ENCODE assay signal across 8 cellular contexts in the genomic region with DNA sequence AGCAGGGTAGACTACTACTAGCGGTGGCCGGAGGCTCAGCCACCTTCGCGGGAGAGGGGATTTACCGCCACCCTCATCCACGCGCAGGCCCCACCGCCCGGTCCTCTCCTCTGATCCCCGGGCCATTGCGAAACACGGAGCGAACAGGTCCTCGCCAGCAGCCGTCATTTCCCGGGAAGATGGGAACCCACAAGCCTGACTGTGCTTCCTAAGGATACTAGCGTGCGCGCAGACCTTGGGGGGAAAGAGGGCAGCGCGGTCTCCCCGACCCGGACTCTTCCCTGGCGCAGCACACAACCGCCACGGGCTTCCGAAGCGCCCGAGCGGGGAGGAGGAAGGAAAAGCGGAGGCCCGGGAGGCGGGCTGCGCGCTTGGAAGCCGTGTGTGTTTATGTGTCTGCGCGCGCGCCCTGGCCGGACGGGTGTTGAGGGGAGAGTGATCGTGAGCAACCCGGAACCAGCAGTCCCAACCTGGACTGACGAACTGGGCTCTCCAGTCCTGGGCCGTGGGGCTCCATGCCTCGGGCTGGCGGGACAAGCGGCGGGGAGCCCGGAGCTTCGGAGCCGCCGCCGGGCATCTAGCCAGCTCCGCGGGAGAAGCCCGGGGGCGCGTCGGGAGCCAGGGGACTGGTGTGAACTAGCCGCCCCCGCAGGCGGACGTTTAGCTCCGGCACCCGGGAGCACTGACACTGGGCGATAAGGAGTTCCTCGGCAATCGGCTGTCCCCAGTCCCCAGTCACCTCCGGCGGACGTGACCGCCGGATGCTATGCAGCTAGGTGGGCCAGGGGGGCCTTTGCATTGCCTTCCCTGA.
A peak's percentile ranks its signal among the peaks of the same experiment; 100 is the strongest.
DNase-seq lines count a peak whose midpoint lies in the region; ATAC-seq and TF ChIP-seq lines count a peak whose summit lies in the region.

No MANE protein-coding gene starts in this region.

- TF ChIP-seq CTCF in brain (conservative IDR thresholded peaks at IDR 0.05) = no peak

- H3K9ac ChIP-seq in ES-I3 (ENCODE audit: low read depth, low read length) = peak overlapping the region; percentile 56

- peaks cover 5% of the 10 kb centered on the region for H3K36me3 Mint-ChIP-seq in brain

- no peaks in the 10 kb centered on the region for H3K36me3 ChIP-seq in ES-I3 (ENCODE audit: insufficient read depth, low read length)

- H3K4me3 Mint-ChIP-seq in brain = peak overlapping the region in 3 of 5 experiments; percentile 74 to 76 (median 76)

- peaks cover 7% of the 10 kb centered on the region for H3K4me1 ChIP-seq in ES-I3 (ENCODE audit: insufficient read depth, low read length)

- peaks cover 61% of the 10 kb centered on the region for H3K4me1 Mint-ChIP-seq in brain

- no peak for ATAC-seq in GM21360 (IDR thresholded peaks at IDR 0.05; ENCODE audit: unreplicated experiment)
- ATAC-seq in HG03378 (IDR thresholded peaks at IDR 0.05; ENCODE audit: unreplicated experiment) = no peak
- ATAC-seq in GM21619 (IDR thresholded peaks at IDR 0.05; ENCODE audit: unreplicated experiment) = no peak

- H3K9me3 ChIP-seq in ES-I3 (ENCODE audit: control insufficient read depth, insufficient read depth, low read length) = no peaks in the 10 kb centered on the region

- H3K27ac Mint-ChIP-seq in brain = peak overlapping the region in 2 of 5 experiments; percentile 47 to 74

- DNase-seq in NCI-H69 (lab: John Stamatoyannopoulos, UW) (peak; percentile 69), islet precursor cell (peak; percentile 78)
- DNase-seq in stimulated activated CD4-positive, alpha-beta T cell treated with anti-CD3 and anti-CD28 coated beads, Interleukin-4, amount 100 ng/mL, for 24 hours = peak; percentile 40

- peaks cover 0 to 31% (median 4%) of the 10 kb centered on the region in 5 experiments for H3K9me3 Mint-ChIP-seq in brain

- peaks cover 71% of the 10 kb centered on the region for H3K27me3 Mint-ChIP-seq in brain
